In the genomic region with DNA sequence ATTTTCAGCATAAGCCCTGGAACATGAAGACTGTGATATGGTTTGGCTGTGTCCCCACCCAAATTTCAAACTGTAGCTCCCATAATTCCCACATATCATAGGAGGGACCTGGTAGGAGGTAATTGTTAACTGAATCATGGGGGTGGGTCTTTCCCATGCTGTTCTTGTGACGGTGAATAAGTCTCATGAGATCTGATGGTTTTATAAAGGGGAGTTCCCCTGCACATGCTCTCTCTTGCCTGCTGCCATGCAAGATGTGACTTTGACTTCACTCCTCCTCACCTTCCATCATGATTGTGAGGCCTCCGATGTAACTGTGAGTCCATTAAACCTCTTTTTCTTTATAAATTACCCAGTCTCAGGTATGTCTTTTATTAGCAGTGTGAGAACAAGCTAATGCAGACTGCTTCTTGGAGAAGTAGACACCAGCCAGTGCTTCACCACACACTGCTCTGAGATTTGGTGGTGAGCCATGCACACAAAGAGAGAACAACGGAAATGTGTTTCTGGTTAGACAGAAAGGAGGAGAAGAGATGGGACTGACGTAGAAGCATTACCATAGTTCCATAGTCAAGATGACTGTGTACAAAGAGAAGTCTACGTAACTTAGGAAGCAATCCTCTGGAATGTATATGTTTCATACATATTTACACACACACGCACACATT, we compare ENCODE assay signal across 1 cellular context.
TF ChIP-seq lines count a peak whose summit lies in the region.

No MANE protein-coding gene starts in this region.

TF ChIP-seq in WTC11, 78 proteins besides CTCF, POLR2A, EP300 and RAD21 (continued from another document):
- TF ChIP-seq, protein P1, sequence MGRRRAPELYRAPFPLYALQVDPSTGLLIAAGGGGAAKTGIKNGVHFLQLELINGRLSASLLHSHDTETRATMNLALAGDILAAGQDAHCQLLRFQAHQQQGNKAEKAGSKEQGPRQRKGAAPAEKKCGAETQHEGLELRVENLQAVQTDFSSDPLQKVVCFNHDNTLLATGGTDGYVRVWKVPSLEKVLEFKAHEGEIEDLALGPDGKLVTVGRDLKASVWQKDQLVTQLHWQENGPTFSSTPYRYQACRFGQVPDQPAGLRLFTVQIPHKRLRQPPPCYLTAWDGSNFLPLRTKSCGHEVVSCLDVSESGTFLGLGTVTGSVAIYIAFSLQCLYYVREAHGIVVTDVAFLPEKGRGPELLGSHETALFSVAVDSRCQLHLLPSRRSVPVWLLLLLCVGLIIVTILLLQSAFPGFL (CRISPR knock-in tag; IDR thresholded peaks at IDR 0.05; ENCODE audit: borderline replicate concordance): no peak
- TF ChIP-seq ERG (CRISPR knock-in tag; IDR thresholded peaks at IDR 0.05) (no peak), NR3C1 (CRISPR knock-in tag; conservative IDR thresholded peaks at IDR 0.05; ENCODE audit: low read depth) (no peak), ATF1 (CRISPR knock-in tag; IDR thresholded peaks at IDR 0.05) (no peak), RORB (CRISPR knock-in tag; IDR thresholded peaks at IDR 0.05) (no peak), CBFB (CRISPR knock-in tag; IDR thresholded peaks at IDR 0.05; ENCODE audit: low read depth) (no peak), ZNF219 (CRISPR knock-in tag; IDR thresholded peaks at IDR 0.05; ENCODE audit: borderline replicate concordance) (no peak), OVOL2 (CRISPR knock-in tag; IDR thresholded peaks at IDR 0.05; ENCODE audit: borderline replicate concordance) (no peak), FOXJ3 (CRISPR knock-in tag; IDR thresholded peaks at IDR 0.05; ENCODE audit: borderline replicate concordance) (no peak)
- TF ChIP-seq, protein P2, sequence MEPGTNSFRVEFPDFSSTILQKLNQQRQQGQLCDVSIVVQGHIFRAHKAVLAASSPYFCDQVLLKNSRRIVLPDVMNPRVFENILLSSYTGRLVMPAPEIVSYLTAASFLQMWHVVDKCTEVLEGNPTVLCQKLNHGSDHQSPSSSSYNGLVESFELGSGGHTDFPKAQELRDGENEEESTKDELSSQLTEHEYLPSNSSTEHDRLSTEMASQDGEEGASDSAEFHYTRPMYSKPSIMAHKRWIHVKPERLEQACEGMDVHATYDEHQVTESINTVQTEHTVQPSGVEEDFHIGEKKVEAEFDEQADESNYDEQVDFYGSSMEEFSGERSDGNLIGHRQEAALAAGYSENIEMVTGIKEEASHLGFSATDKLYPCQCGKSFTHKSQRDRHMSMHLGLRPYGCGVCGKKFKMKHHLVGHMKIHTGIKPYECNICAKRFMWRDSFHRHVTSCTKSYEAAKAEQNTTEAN (CRISPR knock-in tag; IDR thresholded peaks at IDR 0.05): no peak
